In genomic region chr17:55577011-55577586, GRCh38 we compare ENCODE assay signal across 8 cellular contexts.
DNase-seq lines count a peak whose midpoint lies in the region; ATAC-seq and TF ChIP-seq lines count a peak whose summit lies in the region.

No MANE protein-coding gene starts in this region.

- BruUV-seq in mammary epithelial cell (replicated peaks; lab: Mats Ljungman, UMichigan) = no TSS peak

- peaks cover 8% of the 10 kb centered on the region for H3K27me3 Mint-ChIP-seq in activated CD4-positive, alpha-beta T cell treated with anti-CD3 and anti-CD28 coated beads for 36 hours

- H3K4me1 Mint-ChIP-seq in activated CD4-positive, alpha-beta T cell treated with anti-CD3 and anti-CD28 coated beads for 36 hours = peaks cover 21% of the 10 kb centered on the region

- H2AFZ ChIP-seq in mammary epithelial cell (ENCODE audit: low read depth, low read length) = peak overlapping the region; percentile 97

- H4K20me1 ChIP-seq in mammary epithelial cell (ENCODE audit: insufficient read depth, low read length) = no peaks in the 10 kb centered on the region

- in situ Hi-C loops in mammary epithelial cell (cut with MboI; ENCODE audit: low sequenced_read_pairs in 2 of 2) = no loop called here

- H3K27ac Mint-ChIP-seq in activated CD4-positive, alpha-beta T cell treated with anti-CD3 and anti-CD28 coated beads for 36 hours = no peak overlapping the region

- H3K79me2 ChIP-seq in mammary epithelial cell (ENCODE audit: insufficient read depth, low read length) = no peaks in the 10 kb centered on the region

- intact Hi-C loops in activated CD4-positive, alpha-beta T cell treated with anti-CD3 and anti-CD28 coated beads for 36 hours (cut with DNase I, micrococcal nuclease) = loop anchor here (1.0 to 10.0 kb wide), 10 partner anchors 48 to 1210 kb away; partner anchors contain the start of genes MMD (in 2 of the 2), COX11 (in 1 of the 2) and STXBP4 (in 1 of the 2)
- intact Hi-C loops in mammary epithelial cell (cut with micrococcal nuclease) = loop anchor here (2.0 kb wide), 1 partner anchor 144 kb away; no protein-coding TSS in a partner anchor

- peak; percentile 90 for ATAC-seq in activated CD4-positive, alpha-beta T cell treated with anti-CD3 and anti-CD28 coated beads for 36 hours
- peak; percentile 48 for ATAC-seq in HG03095 (IDR thresholded peaks at IDR 0.05; ENCODE audit: unreplicated experiment)

- POLR2A ChIA-PET in activated CD4-positive, alpha-beta T cell treated with anti-CD3 and anti-CD28 coated beads for 36 hours (lab: Charles Lee) = interaction anchor here (0.9 to 1.6 kb wide), 4 partner anchors 15 to 157 kb away, joined by 3 to 5 read pairs (median 4); no protein-coding TSS in a partner anchor

- dilution Hi-C loops in mammary epithelial cell (cut with HindIII; ENCODE audit: low sequenced_read_pairs) = no loop called here

- H3K36me3 ChIP-seq in SK-N-MC (ENCODE audit: insufficient read depth, low read length) (no peaks in the 10 kb centered on the region), mammary epithelial cell (ENCODE audit: insufficient read depth, low read length) (no peaks in the 10 kb centered on the region), suprapubic skin (no peaks in the 10 kb centered on the region), BE2C (no peaks in the 10 kb centered on the region)

- no peaks in the 10 kb centered on the region for H3K27me3 ChIP-seq in mammary epithelial cell (ENCODE audit: insufficient read depth, low read length)
- H3K27me3 ChIP-seq in mononuclear cell (ENCODE audit: insufficient read depth, low read length) = no peaks in the 10 kb centered on the region
- no peaks in the 10 kb centered on the region for H3K27me3 ChIP-seq in suprapubic skin
- H3K27me3 ChIP-seq in BE2C = no peaks in the 10 kb centered on the region

- H3K9me3 ChIP-seq in SK-N-MC (ENCODE audit: low read depth, low read length) (no peaks in the 10 kb centered on the region), mammary epithelial cell (replicated peaks; ENCODE audit: insufficient read depth, low read length) (no peaks in the 10 kb centered on the region), mononuclear cell (ENCODE audit: low read depth, low read length) (no peaks in the 10 kb centered on the region), suprapubic skin (no peaks in the 10 kb centered on the region), BE2C (no peaks in the 10 kb centered on the region)

- TF ChIP-seq CTCF in mammary epithelial cell (conservative IDR thresholded peaks at IDR 0.05 in 1 of 2, IDR thresholded peaks at IDR 0.05 in 1 of 2; ENCODE audit: extremely low read depth in 1 of 2, insufficient read depth in 1 of 2, low read depth in 1 of 2, low read length in 2 of 2) (no peak), suprapubic skin (IDR thresholded peaks at IDR 0.05) (no peak), BE2C (IDR thresholded peaks at IDR 0.05; ENCODE audit: low read depth, low read length) (no peak)

- H3K9me3 Mint-ChIP-seq in activated CD4-positive, alpha-beta T cell treated with anti-CD3 and anti-CD28 coated beads for 36 hours (ENCODE audit: low read depth) = no peaks in the 10 kb centered on the region

- DNase-seq in activated CD4-positive, alpha-beta T cell treated with anti-CD3 and anti-CD28 coated beads for 36 hours = peak; percentile 87
- no peak for DNase-seq in activated CD4-positive, alpha-beta T cell treated with anti-CD3 and anti-CD28 coated beads for 1 hour
- DNase-seq in SK-N-MC (ENCODE audit: low read depth, low spot score) (no peak), mammary epithelial cell (peak; percentile 84), suprapubic skin (ENCODE audit: low spot score in 2 of 2) (no peak), BE2C (no peak)

- H3K36me3 Mint-ChIP-seq in activated CD4-positive, alpha-beta T cell treated with anti-CD3 and anti-CD28 coated beads for 36 hours (ENCODE audit: low read depth) = no peaks in the 10 kb centered on the region

- CTCF ChIA-PET in activated CD4-positive, alpha-beta T cell treated with anti-CD3 and anti-CD28 coated beads for 36 hours (lab: Charles Lee) = interaction anchor here (0.6 to 2.7 kb wide), 7 partner anchors 9 to 161 kb away, joined by 3 to 12 read pairs (median 6); no protein-coding TSS in a partner anchor
- CTCF ChIA-PET in mammary epithelial cell (lab: Charles Lee; ENCODE audit: low non-redundant PET) = interaction anchor here (0.8 kb wide), 1 partner anchor 9 kb away, joined by 3 read pairs; no protein-coding TSS in a partner anchor

- 22% methylated on average over 9 of the region's 9 CpGs for WGBS in mammary epithelial cell (ENCODE audit: low coverage, missing lambda C conversion rate)
- WGBS in suprapubic skin = 47% methylated on average over 9 of the region's 9 CpGs

- no peak for TF ChIP-seq EP300 in suprapubic skin (IDR thresholded peaks at IDR 0.05)

- H3K4me3 ChIP-seq in SK-N-MC (peak overlapping the region; percentile 68), mammary epithelial cell (replicated peaks in 1 of 3; ENCODE audit: insufficient read depth in 1 of 3, low read depth in 2 of 3, low read length in 3 of 3) (peak overlapping the region in 2 of 3 experiments; percentile 24 to 30), mononuclear cell (ENCODE audit: low read length) (peak overlapping the region; percentile 14), suprapubic skin (peak overlapping the region; percentile 25), BE2C (ENCODE audit: low read depth, low read length) (no peak overlapping the region)

- H3K9ac ChIP-seq in SK-N-MC (ENCODE audit: insufficient read length) (peak overlapping the region; percentile 56), mammary epithelial cell (ENCODE audit: insufficient read depth, low read length) (peak overlapping the region; percentile 72)

- H3K4me1 ChIP-seq in mammary epithelial cell (ENCODE audit: insufficient read depth, low read length) (peaks cover 25% of the 10 kb centered on the region), mononuclear cell (ENCODE audit: insufficient read depth, low read length) (peaks cover 32% of the 10 kb centered on the region), suprapubic skin (peaks cover 11% of the 10 kb centered on the region), BE2C (no peaks in the 10 kb centered on the region)

- H3K27ac ChIP-seq in SK-N-MC = peak overlapping the region; percentile 95
- peak overlapping the region; percentile 90 for H3K27ac ChIP-seq in mammary epithelial cell (ENCODE audit: insufficient read depth, low read depth, low read length)
- H3K27ac ChIP-seq in suprapubic skin = peak overlapping the region; percentile 84

- H3K4me3 Mint-ChIP-seq in activated CD4-positive, alpha-beta T cell treated with anti-CD3 and anti-CD28 coated beads for 36 hours = no peak overlapping the region

- no peak for TF ChIP-seq POLR2A in suprapubic skin (IDR thresholded peaks at IDR 0.05)

- H3K4me2 ChIP-seq in mammary epithelial cell (ENCODE audit: insufficient read depth, low read depth, low read length) = peak overlapping the region; percentile 75

Comparison
In these comparisons a context has a peak if more than half of its experiments do, and no peak if none do; other contexts are left out.
1. DNase-seq: peak in activated CD4-positive, alpha-beta T cell treated with anti-CD3 and anti-CD28 coated beads for 36 hours (single experiment) and mammary epithelial cell (single experiment); none in activated CD4-positive, alpha-beta T cell treated with anti-CD3 and anti-CD28 coated beads for 1 hour (single experiment), SK-N-MC (single experiment), suprapubic skin (0 of 2) and BE2C (single experiment).
2. Peak in every context shown above with its lines, with median percentiles within 50 percentile points of each other: H3K27ac ChIP-seq.